Comparison of ENCODE assay signal across 24 cellular contexts in genomic region chr4:105674011-105674410, GRCh38. TPM values are rescaled to one million over a fixed set of nuclear protein-coding genes. Genes with fewer than 3 reads are reported as not detected.
DNase-seq lines count a peak whose midpoint lies in the region; ATAC-seq and TF ChIP-seq lines count a peak whose summit lies in the region.
"Had no signal": no experiment of that assay in that cellular context is flagged by ENCODE, and none has a peak within 500 bp of the region (broad histone marks: within the 10 kb centered on the region; RNA-seq: fewer than 3 reads in every experiment).

No MANE protein-coding gene starts in this region.

- no peaks in the 10 kb centered on the region for H3K79me2 ChIP-seq in PC-3 (ENCODE audit: low read length)

- H3K36me3 ChIP-seq in HEK293 (ENCODE audit: control insufficient read depth in 2 of 2, insufficient read depth in 1 of 2, low read length in 2 of 2) (no peaks in the 10 kb centered on the region), PC-3 (ENCODE audit: low read depth, low read length) (no peaks in the 10 kb centered on the region), HAP-1 (replicated peaks) (no peaks in the 10 kb centered on the region)
- H3K36me3 ChIP-seq: BE2C; BLaER1 treated with 17β-estradiol and CSF1 and Interleukin-3, amounts not matched to agents 10 nM and 100 nM had no signal

- no peaks in the 10 kb centered on the region for H3K9me3 Mint-ChIP-seq in activated naive CD8-positive, alpha-beta T cell treated with anti-CD3 and anti-CD28 coated beads for 36 hours
- H3K9me3 Mint-ChIP-seq in activated naive CD4-positive, alpha-beta T cell treated with anti-CD3 and anti-CD28 coated beads for 36 hours: no peaks in the 10 kb centered on the region
- H3K9me3 Mint-ChIP-seq: CD4-positive, alpha-beta T cell; CD8-positive, alpha-beta memory T cell; GM23338; H9 had no signal

- H3K27ac Mint-ChIP-seq in activated naive CD8-positive, alpha-beta T cell treated with anti-CD3 and anti-CD28 coated beads for 36 hours: no peak overlapping the region
- no peak overlapping the region for H3K27ac Mint-ChIP-seq in activated naive CD4-positive, alpha-beta T cell treated with anti-CD3 and anti-CD28 coated beads for 36 hours
- H3K27ac Mint-ChIP-seq: CD14-positive monocyte; CD4-positive, alpha-beta T cell; CD8-positive, alpha-beta memory T cell; GM23338; H9 had no signal

- TF ChIP-seq CTCF in HEK293 (tag by site-specific recombination; IDR thresholded peaks at IDR 0.05) (no peak), PC-3 (conservative IDR thresholded peaks at IDR 0.05; ENCODE audit: low read depth, low read length) (no peak), foreskin keratinocyte (conservative IDR thresholded peaks at IDR 0.05) (no peak)

- no peaks in the 10 kb centered on the region for H4K20me1 ChIP-seq in PC-3 (ENCODE audit: low read length)
- H4K20me1 ChIP-seq: BLaER1 treated with 17β-estradiol and CSF1 and Interleukin-3, amounts not matched to agents 10 nM and 100 nM had no signal

- BruUV-seq in PC-3 (replicated peaks; lab: Mats Ljungman, UMichigan): no TSS peak

- no peaks in the 10 kb centered on the region for H3F3A ChIP-seq in PC-3 (ENCODE audit: low read length, unreplicated experiment)

- H2AFZ ChIP-seq in PC-3 (ENCODE audit: low read length): no peak overlapping the region
- H2AFZ ChIP-seq: GM23338 had no signal

- H3K36me3 Mint-ChIP-seq in activated naive CD8-positive, alpha-beta T cell treated with anti-CD3 and anti-CD28 coated beads for 36 hours: no peaks in the 10 kb centered on the region
- no peaks in the 10 kb centered on the region for H3K36me3 Mint-ChIP-seq in activated naive CD4-positive, alpha-beta T cell treated with anti-CD3 and anti-CD28 coated beads for 36 hours (ENCODE audit: low read depth)
- H3K36me3 Mint-ChIP-seq: CD14-positive monocyte; CD8-positive, alpha-beta memory T cell had no signal

- peak; percentile 7 for DNase-seq in LoVo (ENCODE audit: low spot score)
- DNase-seq in PC-3: peak; percentile 51
- peak in 1 of 2 donors; percentile 6 for DNase-seq in foreskin keratinocyte
- no peak for DNase-seq in activated naive CD8-positive, alpha-beta T cell treated with anti-CD3 and anti-CD28 coated beads for 36 hours
- no peak for DNase-seq in HAP-1 (ENCODE audit: low spot score in 2 of 2)
- DNase-seq in NCI-H1694 treated with DMSO at 0.1 percent for 48 hours (lab: John Stamatoyannopoulos, UW): no peak
- no peak for DNase-seq in activated naive CD4-positive, alpha-beta T cell treated with anti-CD3 and anti-CD28 coated beads for 36 hours
- DNase-seq: 8988T; ACHN; AML-193; BE2C; CD4-positive, alpha-beta T cell; CD8-positive, alpha-beta memory T cell; DMS 273 treated with DMSO at 0.1 percent for 48 hours; DMS79; EL; GDM1; H9 had no signal

- no peaks in the 10 kb centered on the region for H3K9me2 ChIP-seq in PC-3 (replicated peaks; ENCODE audit: low read length)

- H3K4me3 Mint-ChIP-seq in activated naive CD8-positive, alpha-beta T cell treated with anti-CD3 and anti-CD28 coated beads for 36 hours: no peak overlapping the region
- H3K4me3 Mint-ChIP-seq in activated naive CD4-positive, alpha-beta T cell treated with anti-CD3 and anti-CD28 coated beads for 36 hours: no peak overlapping the region
- H3K4me3 Mint-ChIP-seq: CD14-positive monocyte; CD4-positive, alpha-beta T cell; CD8-positive, alpha-beta memory T cell; GM23338; H9 had no signal

- no peak overlapping the region for H3K9ac ChIP-seq in PC-3 (ENCODE audit: low read length)
- H3K9ac ChIP-seq: BLaER1 treated with 17β-estradiol and CSF1 and Interleukin-3, amounts not matched to agents 10 nM and 100 nM had no signal

- in situ Hi-C loops in HAP-1 (cut with MboI; ENCODE audit: low sequenced_read_pairs): no loop called here

- peak; percentile 87 for ATAC-seq in PC-3
- ATAC-seq in foreskin keratinocyte: peak; percentile 74
- ATAC-seq: A549, GM12878, GM23338 had no signal

- H3K4me3 ChIP-seq in HEK293 (ENCODE audit: low read depth, low read length) (no peak overlapping the region), PC-3 (ENCODE audit: low read length) (no peak overlapping the region), HAP-1 (no peak overlapping the region)
- H3K4me3 ChIP-seq: A549; BLaER1 treated with 17β-estradiol and CSF1 and Interleukin-3, amounts not matched to agents 10 nM and 100 nM; GM12878; GM23338 had no signal

- H3K4me1 ChIP-seq in HEK293 (ENCODE audit: control insufficient read depth, insufficient read depth, low read length) (no peaks in the 10 kb centered on the region), PC-3 (ENCODE audit: insufficient read depth, low read length) (peaks cover 31% of the 10 kb centered on the region), foreskin keratinocyte (no peaks in the 10 kb centered on the region), HAP-1 (peaks cover 22% of the 10 kb centered on the region)
- H3K4me1 ChIP-seq: A549; BE2C; BLaER1 treated with 17β-estradiol and CSF1 and Interleukin-3, amounts not matched to agents 10 nM and 100 nM had no signal

- intact Hi-C loops in PC-3 (cut with micrococcal nuclease): no loop called here
- intact Hi-C loops in activated naive CD4-positive, alpha-beta T cell treated with anti-CD3 and anti-CD28 coated beads for 36 hours (cut with micrococcal nuclease): no loop called here

- H3K27ac ChIP-seq in HEK293 (ENCODE audit: extremely low read depth, low read depth, low read length) (no peak overlapping the region), PC-3 (ENCODE audit: low read length) (peak overlapping the region; percentile 30; the same call in 1 of the 2 replicates), foreskin keratinocyte (no peak overlapping the region)
- H3K27ac ChIP-seq: A549; BLaER1 treated with 17β-estradiol and CSF1 and Interleukin-3, amounts not matched to agents 10 nM and 100 nM had no signal

- H3K27me3 ChIP-seq in PC-3 (ENCODE audit: low read length) (no peaks in the 10 kb centered on the region), foreskin keratinocyte (no peaks in the 10 kb centered on the region), HAP-1 (ENCODE audit: low read depth) (no peaks in the 10 kb centered on the region)
- H3K27me3 ChIP-seq: BE2C; BLaER1 treated with 17β-estradiol and CSF1 and Interleukin-3, amounts not matched to agents 10 nM and 100 nM had no signal

- H3K9me3 ChIP-seq in HEK293 (ENCODE audit: control insufficient read depth, insufficient read depth, low read depth, low read length) (no peaks in the 10 kb centered on the region), PC-3 (ENCODE audit: low read length) (no peaks in the 10 kb centered on the region), HAP-1 (no peaks in the 10 kb centered on the region)
- H3K9me3 ChIP-seq: A549; BE2C; BLaER1 treated with 17β-estradiol and CSF1 and Interleukin-3, amounts not matched to agents 10 nM and 100 nM had no signal

- H3K4me1 Mint-ChIP-seq in activated naive CD8-positive, alpha-beta T cell treated with anti-CD3 and anti-CD28 coated beads for 36 hours: no peaks in the 10 kb centered on the region
- no peaks in the 10 kb centered on the region for H3K4me1 Mint-ChIP-seq in activated naive CD4-positive, alpha-beta T cell treated with anti-CD3 and anti-CD28 coated beads for 36 hours (ENCODE audit: low read depth)
- H3K4me1 Mint-ChIP-seq: CD14-positive monocyte; CD8-positive, alpha-beta memory T cell had no signal

- POLR2A ChIA-PET in HEK293 (lab: Yijun Ruan, JAX) (no interaction called here), PC-3 (lab: Charles Lee; ENCODE audit: unreplicated experiment) (no interaction called here)

- CTCF ChIA-PET in HEK293 (lab: Yijun Ruan, JAX): no interaction called here
- CTCF ChIA-PET in PC-3 (lab: Charles Lee): no interaction called here
- CTCF ChIA-PET in activated naive CD4-positive, alpha-beta T cell treated with anti-CD3 and anti-CD28 coated beads for 36 hours (lab: Charles Lee): interaction anchor here (0.7 kb wide), 1 partner anchor 269 kb away, joined by 3 read pairs; no protein-coding TSS in a partner anchor

- H3K27me3 Mint-ChIP-seq in activated naive CD8-positive, alpha-beta T cell treated with anti-CD3 and anti-CD28 coated beads for 36 hours: peaks cover 3% of the 10 kb centered on the region
- peaks cover 6% of the 10 kb centered on the region for H3K27me3 Mint-ChIP-seq in activated naive CD4-positive, alpha-beta T cell treated with anti-CD3 and anti-CD28 coated beads for 36 hours (ENCODE audit: low read depth)

- H3K4me2 ChIP-seq in PC-3 (ENCODE audit: low read length): peak overlapping the region; percentile 71
- H3K4me2 ChIP-seq: A549; BLaER1 treated with 17β-estradiol and CSF1 and Interleukin-3, amounts not matched to agents 10 nM and 100 nM; GM23338 had no signal

TF ChIP-seq in HEK293, 187 proteins besides CTCF, POLR2A, EP300 and RAD21:
- TF ChIP-seq PRDM6 (tag by site-specific recombination; IDR thresholded peaks at IDR 0.05) (0 out of 2 replicates have a peak, but pooled peaks have one; percentile 7), ZFP69B (tag by site-specific recombination; IDR thresholded peaks at IDR 0.05) (no peak)

RNA-seq across cellular contexts. Expression of gene INTS12, which starts 34.5 kb away (rescaled TPM):
- total RNA-seq in PC-3 (2014; rRNA removed): 12.6 and 13.3 TPM in 2 replicates
- 20.0 and 21.8 TPM in 2 replicates for total RNA-seq in foreskin keratinocyte
- 19.1 and 20.0 TPM in 2 replicates for polyA plus RNA-seq in foreskin keratinocyte
- total RNA-seq in activated naive CD8-positive, alpha-beta T cell treated with anti-CD3 and anti-CD28 coated beads for 36 hours: 10 to 100 TPM; 28.0 to 28.5 TPM
- total RNA-seq in activated naive CD4-positive, alpha-beta T cell treated with anti-CD3 and anti-CD28 coated beads for 36 hours: 10 to 100 TPM; 24.5 to 24.8 TPM

RNA-seq across cellular contexts. Expression of gene GSTCD, which starts 34.6 kb away (rescaled TPM):
- total RNA-seq in PC-3 (2014; rRNA removed) (12.1 and 15.4 TPM in 2 replicates), foreskin keratinocyte (21.8 and 25.0 TPM in 2 replicates)
- 3.9 and 6.0 TPM in 2 replicates for polyA plus RNA-seq in foreskin keratinocyte
- total RNA-seq in activated naive CD8-positive, alpha-beta T cell treated with anti-CD3 and anti-CD28 coated beads for 36 hours: 10 to 100 TPM; 18.9 to 20.8 TPM
- total RNA-seq in activated naive CD4-positive, alpha-beta T cell treated with anti-CD3 and anti-CD28 coated beads for 36 hours: 10 to 100 TPM; 15.8 to 18.2 TPM

Comparison
In these comparisons a context has a peak if more than half of its experiments do, and no peak if none do; other contexts are left out.
1. DNase-seq: peak in LoVo (single experiment) and PC-3 (single experiment); none in activated naive CD8-positive, alpha-beta T cell treated with anti-CD3 and anti-CD28 coated beads for 36 hours (single experiment), HAP-1 (0 of 2), NCI-H1694 treated with DMSO at 0.1 percent for 48 hours (single experiment) and activated naive CD4-positive, alpha-beta T cell treated with anti-CD3 and anti-CD28 coated beads for 36 hours (single experiment).